28 cellular contexts compared by ENCODE assay signal in genomic region chr10:129607607-129608006, GRCh38.
"Had no signal": no experiment of that assay in that cellular context is flagged by ENCODE, and none has a peak within 500 bp of the region (broad histone marks: within the 10 kb centered on the region; RNA-seq: fewer than 3 reads in every experiment).

No MANE protein-coding gene starts in this region.

- H3K4me1 ChIP-seq: adrenal gland, breast epithelium, colonic mucosa had no signal

- H3K9me3 ChIP-seq: adrenal gland, breast epithelium, colonic mucosa had no signal

- ATAC-seq: activated CD4-positive, alpha-beta T cell treated with anti-CD3 and anti-CD28 coated beads for 36 hours; activated CD8-positive, alpha-beta memory T cell treated with anti-CD3 and anti-CD28 coated beads, Interleukin-2, amount 10 ng/mL, durations not matched to agents 7 days and 5 days; activated CD8-positive, alpha-beta T cell treated with anti-CD3 and anti-CD28 coated beads, Interleukin-2, amount 10 ng/mL, durations not matched to agents 7 days and 5 days; activated naive CD8-positive, alpha-beta T cell treated with anti-CD3 and anti-CD28 coated beads, Interleukin-2, amount 50 U/mL, for 24 hours; esophagus mucosa; T-helper 17 cell had no signal

- H3K4me3 ChIP-seq: adrenal gland, breast epithelium, cardiac muscle cell, colonic mucosa had no signal

- H3K27ac ChIP-seq: adrenal gland, breast epithelium, cardiac muscle cell, colonic mucosa had no signal

- H3K36me3 ChIP-seq: adrenal gland, breast epithelium, cardiac muscle cell, colonic mucosa had no signal

- FAIRE-seq: frontal cortex had no signal

- H3K27me3 ChIP-seq: adrenal gland, breast epithelium, cardiac muscle cell, colonic mucosa had no signal

- DNase-seq: activated CD4-positive, alpha-beta memory T cell treated with anti-CD3 and anti-CD28 coated beads for 36 hours; activated CD4-positive, alpha-beta T cell treated with anti-CD3 and anti-CD28 coated beads for 36 hours; activated CD4-positive, alpha-beta T cell treated with anti-CD3 and anti-CD28 coated beads, Interleukin-2, amount 10 ng/mL, durations not matched to agents 24 days and 14 days; activated CD4-positive, CD25-positive, alpha-beta regulatory T cell; activated CD4-positive, CD25-positive, alpha-beta regulatory T cell treated with anti-CD3 and anti-CD28 coated beads, Interleukin-2, amount 50 U/mL, for 72 hours; activated CD8-positive, alpha-beta memory T cell treated with anti-CD3 and anti-CD28 coated beads, Interleukin-2, amount 10 ng/mL, durations not matched to agents 7 days and 5 days; activated CD8-positive, alpha-beta memory T cell treated with anti-CD3 and anti-CD28 coated beads, Interleukin-2, amount 50 U/mL, for 4 hours; activated CD8-positive, alpha-beta T cell treated with anti-CD3 and anti-CD28 coated beads, Interleukin-2, amount 10 ng/mL, durations not matched to agents 7 days and 5 days; activated effector memory CD4-positive, alpha-beta T cell treated with anti-CD3 and anti-CD28 coated beads, Interleukin-2, amount 50 U/mL, for 16 hours; activated naive CD4-positive, alpha-beta T cell treated with anti-CD3 and anti-CD28 coated beads for 36 hours; activated naive CD8-positive, alpha-beta T cell treated with anti-CD3 and anti-CD28 coated beads for 36 hours; activated naive CD8-positive, alpha-beta T cell treated with anti-CD3 and anti-CD28 coated beads, Interleukin-2, amount 50 U/mL, for 24 hours; activated T-cell treated with anti-CD3 and anti-CD28 coated beads, Interleukin-2, amount 50 U/mL, for 1 hour; activated T-cell treated with anti-CD3 and anti-CD28 coated beads, Interleukin-2, amount 50 U/mL, for 48 hours; adrenal gland; amygdala; aorta; central memory CD4-positive, alpha-beta T cell; cerebellar nuclear complex; colonic mucosa; effector CD8-positive, alpha-beta T cell; foreskin fibroblast; head of caudate nucleus; T-helper 17 cell had no signal
